In genomic region chr19:44212865-44213346, GRCh38 we compare ENCODE assay signal across 8 cellular contexts.
DNase-seq lines count a peak whose midpoint lies in the region; ATAC-seq and TF ChIP-seq lines count a peak whose summit lies in the region.

No MANE protein-coding gene starts in this region.

- DNase-seq in stimulated activated CD4-positive, alpha-beta T cell treated with anti-CD3 and anti-CD28 coated beads, Interleukin-15, amount 100 ng/mL, for 24 hours = peak; percentile 8
- DNase-seq in stimulated activated CD4-positive, alpha-beta T cell treated with anti-CD3 and anti-CD28 coated beads, Interleukin-12 subunit alpha, Interleukin-12 subunit beta, amount 100 ng/mL, for 4 hours = no peak
- DNase-seq in adipocyte (ENCODE audit: low read depth) (peak; percentile 53), hepatic stellate cell (ENCODE audit: low spot score) (peak; percentile 17), retinal pigment epithelial cell (ENCODE audit: low read depth) (no peak)

- no peaks in the 10 kb centered on the region for H3K9me3 ChIP-seq in Loucy (ENCODE audit: insufficient read depth, low read depth, low read length)
- H3K9me3 ChIP-seq in adipocyte (ENCODE audit: control insufficient read depth, low read length) = no peaks in the 10 kb centered on the region

- H3K4me1 ChIP-seq in Loucy (ENCODE audit: insufficient read depth, low read length, poor library complexity, severe bottlenecking) (peaks cover 39% of the 10 kb centered on the region), adipocyte (ENCODE audit: control insufficient read depth, insufficient read depth, low read length) (peaks cover 13% of the 10 kb centered on the region)

- peak overlapping the region; percentile 96 for H3K4me2 ChIP-seq in Loucy (ENCODE audit: low read depth, low read length, poor library complexity, severe bottlenecking)

- no peak for TF ChIP-seq CTCF in Loucy (conservative IDR thresholded peaks at IDR 0.05; ENCODE audit: low read length)
- TF ChIP-seq CTCF in retinal pigment epithelial cell (conservative IDR thresholded peaks at IDR 0.05; ENCODE audit: low read depth, low read length) = no peak

- peak overlapping the region; percentile 95 for H2AFZ ChIP-seq in Loucy (ENCODE audit: low read length)

- H3K9me2 ChIP-seq in Loucy (replicated peaks; ENCODE audit: low read depth, low read length) = no peaks in the 10 kb centered on the region

- no peak for ATAC-seq in GM21515 (IDR thresholded peaks at IDR 0.05; ENCODE audit: unreplicated experiment)
- ATAC-seq in GM18867 (IDR thresholded peaks at IDR 0.05; ENCODE audit: unreplicated experiment) = no peak

- peaks cover 50% of the 10 kb centered on the region for H3K79me2 ChIP-seq in Loucy (ENCODE audit: insufficient read depth, low read length)

- H4K20me1 ChIP-seq in Loucy (ENCODE audit: insufficient read depth, low read length, poor library complexity, severe bottlenecking) = peaks cover 19% of the 10 kb centered on the region

- H3K27me3 ChIP-seq in Loucy (ENCODE audit: insufficient read depth, low read length, poor library complexity, severe bottlenecking) (peaks cover 8% of the 10 kb centered on the region), adipocyte (replicated peaks; ENCODE audit: control insufficient read depth, insufficient read depth, low read length) (no peaks in the 10 kb centered on the region)

- no peaks in the 10 kb centered on the region for H3F3A ChIP-seq in Loucy (ENCODE audit: low read depth)

- H3K9ac ChIP-seq in Loucy (ENCODE audit: low read depth, low read length, poor library complexity, severe bottlenecking) = peak overlapping the region; percentile 82
- peak overlapping the region; percentile 94 for H3K9ac ChIP-seq in adipocyte (ENCODE audit: low read length)

- H3K36me3 ChIP-seq in Loucy (ENCODE audit: insufficient read depth, low read length) (peaks cover 8% of the 10 kb centered on the region; the same call in 1 of the 2 replicates), adipocyte (ENCODE audit: control insufficient read depth, insufficient read depth, low read length, severe bottlenecking) (peaks cover 14% of the 10 kb centered on the region)

- H3K4me3 ChIP-seq in Loucy (ENCODE audit: low read length, poor library complexity, severe bottlenecking) (peak overlapping the region; percentile 97), adipocyte (ENCODE audit: low read length) (peak overlapping the region; percentile 100), retinal pigment epithelial cell (ENCODE audit: low read length) (peak overlapping the region; percentile 93)

Comparison
In these comparisons a context has a peak if more than half of its experiments do, and no peak if none do; other contexts are left out.
1. DNase-seq: peak in stimulated activated CD4-positive, alpha-beta T cell treated with anti-CD3 and anti-CD28 coated beads, Interleukin-15, amount 100 ng/mL, for 24 hours (single experiment), adipocyte (single experiment) and hepatic stellate cell (single experiment); none in stimulated activated CD4-positive, alpha-beta T cell treated with anti-CD3 and anti-CD28 coated beads, Interleukin-12 subunit alpha, Interleukin-12 subunit beta, amount 100 ng/mL, for 4 hours (single experiment) and retinal pigment epithelial cell (single experiment).
2. Peak in every context shown above with its lines, with median percentiles within 50 percentile points of each other: H3K4me3 ChIP-seq.